Comparison of ENCODE assay signal across 1 cellular context in genomic region chr2:25817630-25818029, GRCh38.
TF ChIP-seq lines count a peak whose summit lies in the region.

No MANE protein-coding gene starts in this region.

TF ChIP-seq in GM23338, 12 proteins besides CTCF, POLR2A, EP300 and RAD21 (continued from another document):
- TF ChIP-seq REST (IDR thresholded peaks at IDR 0.05; ENCODE audit: unreplicated experiment) (no peak), EZH2phosphoT487 (IDR thresholded peaks at IDR 0.05; ENCODE audit: unreplicated experiment) (no peak), ZNF331 (CRISPR knock-in tag; IDR thresholded peaks at IDR 0.05; ENCODE audit: low read depth) (no peak), POLR2AphosphoS5 (IDR thresholded peaks at IDR 0.05; ENCODE audit: low read depth) (no peak), EZH2 (IDR thresholded peaks at IDR 0.05; ENCODE audit: low read depth, unreplicated experiment) (no peak), ZNF114 (CRISPR knock-in tag; IDR thresholded peaks at IDR 0.05) (no peak)
